Comparison of ENCODE assay signal across 11 cellular contexts in genomic region chr1:41394918-41395598, GRCh38.
DNase-seq lines count a peak whose midpoint lies in the region; ATAC-seq and TF ChIP-seq lines count a peak whose summit lies in the region.
"Had no signal": no experiment of that assay in that cellular context is flagged by ENCODE, and none has a peak within 500 bp of the region (broad histone marks: within the 10 kb centered on the region; RNA-seq: fewer than 3 reads in every experiment).

No MANE protein-coding gene starts in this region.

- H3K4me3 ChIP-seq in epithelial cell of esophagus (ENCODE audit: low read length), result no peak overlapping the region
- H3K4me3 ChIP-seq: HAP-1 had no signal

- DNase-seq in NCI-H2227 (lab: John Stamatoyannopoulos, UW; ENCODE audit: unreplicated experiment) (peak; percentile 51), NCI-H2227 treated with DMSO at 0.1 percent for 48 hours (lab: John Stamatoyannopoulos, UW) (no peak), NCI-H510A treated with DMSO at 0.1 percent for 48 hours (lab: John Stamatoyannopoulos, UW) (peak; percentile 66), epithelial cell of esophagus (ENCODE audit: low read depth) (peak; percentile 46), pons (ENCODE audit: low spot score) (peak; percentile 17), glomerular visceral epithelial cell (ENCODE audit: extremely low spot score) (no peak)
- DNase-seq: amniotic stem cell; stimulated activated naive CD4-positive, alpha-beta T cell had no signal

- ATAC-seq in GM21786 (IDR thresholded peaks at IDR 0.05; ENCODE audit: unreplicated experiment) (no peak), GM18858 (IDR thresholded peaks at IDR 0.05; ENCODE audit: unreplicated experiment) (no peak)

- peak; percentile 8 for TF ChIP-seq CTCF in epithelial cell of esophagus (IDR thresholded peaks at IDR 0.05; ENCODE audit: insufficient read depth, low read depth, low read length, missing control alignments)

Comparison
In these comparisons a context has a peak if more than half of its experiments do, and no peak if none do; other contexts are left out.
1. DNase-seq: peak in NCI-H2227 (single experiment), NCI-H510A treated with DMSO at 0.1 percent for 48 hours (single experiment), epithelial cell of esophagus (single experiment) and pons (single experiment); none in NCI-H2227 treated with DMSO at 0.1 percent for 48 hours (single experiment) and glomerular visceral epithelial cell (single experiment).